In the genomic region with DNA sequence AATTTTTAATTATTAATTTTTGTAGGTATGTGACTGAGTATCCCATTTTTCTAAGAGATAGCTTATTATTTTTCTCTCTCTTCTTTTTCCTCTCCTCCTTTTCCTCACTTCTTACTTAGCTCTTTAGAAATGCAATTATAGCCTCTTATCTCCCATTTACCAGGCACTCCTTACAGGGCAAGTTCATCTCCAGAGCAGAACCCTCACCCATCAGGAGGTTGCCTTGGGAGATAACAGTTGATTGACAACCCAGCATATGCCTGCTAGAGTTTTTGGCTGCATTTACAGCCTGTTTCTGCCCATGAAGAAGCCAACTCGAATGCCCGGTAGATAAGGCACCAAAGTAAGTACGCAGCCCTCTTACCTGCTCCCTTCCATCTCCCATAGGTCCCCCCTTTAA, we compare ENCODE assay signal across 29 cellular contexts.
"Had no signal": no experiment of that assay in that cellular context is flagged by ENCODE, and none has a peak within 500 bp of the region (broad histone marks: within the 10 kb centered on the region; RNA-seq: fewer than 3 reads in every experiment).

No MANE protein-coding gene starts in this region.

- H3K4me3 Mint-ChIP-seq: natural killer cell; nephron; neural progenitor cell; stimulated activated effector memory CD8-positive, alpha-beta T cell treated with anti-CD3 and anti-CD28 coated beads, Interleukin-12 subunit alpha, Interleukin-12 subunit beta, amount 100 ng/mL, for 72 hours; stimulated activated naive B cell treated with anti-CD40 and anti-IgM and Interleukin-4, amounts not matched to agents 10 μg/mL and 1 μg/mL and 100 μg/mL, for 72 hours; stimulated activated naive CD8-positive, alpha-beta T cell treated with anti-CD3 and anti-CD28 coated beads, Interleukin-15, Interleukin-2, amounts not matched to agents 100 ng/mL and 50 ng/mL, for 24 hours had no signal

- H3K27ac ChIP-seq: neural progenitor cell, neutrophil, ovary, parathyroid adenoma, psoas muscle, right lobe of liver, sigmoid colon, stomach, thoracic aorta, thyroid gland, tibial nerve, upper lobe of left lung, vagina had no signal

- H3K4me3 ChIP-seq: neural progenitor cell, ovary, psoas muscle, right lobe of liver, sigmoid colon, stomach, thoracic aorta, thyroid gland, tibial nerve, upper lobe of left lung, vagina had no signal

- H3K4me1 ChIP-seq: neural progenitor cell, parathyroid adenoma, psoas muscle, right lobe of liver, sigmoid colon, stomach, thyroid gland, tibial nerve, upper lobe of left lung, vagina had no signal

- H3K36me3 Mint-ChIP-seq: neural progenitor cell; stimulated activated effector memory CD8-positive, alpha-beta T cell treated with anti-CD3 and anti-CD28 coated beads, Interleukin-12 subunit alpha, Interleukin-12 subunit beta, amount 100 ng/mL, for 72 hours; stimulated activated naive B cell treated with anti-CD40 and anti-IgM and Interleukin-4, amounts not matched to agents 10 μg/mL and 1 μg/mL and 100 μg/mL, for 72 hours had no signal

- H3K36me3 ChIP-seq: neural progenitor cell, neutrophil, ovary, right lobe of liver, sigmoid colon, stomach, thoracic aorta, thyroid gland, tibial nerve, upper lobe of left lung, vagina had no signal

- H3K27ac Mint-ChIP-seq: natural killer cell; nephron; neural progenitor cell; progenitor cell of endocrine pancreas; stimulated activated effector memory CD8-positive, alpha-beta T cell treated with anti-CD3 and anti-CD28 coated beads, Interleukin-12 subunit alpha, Interleukin-12 subunit beta, amount 100 ng/mL, for 72 hours; stimulated activated naive B cell treated with anti-CD40 and anti-IgM and Interleukin-4, amounts not matched to agents 10 μg/mL and 1 μg/mL and 100 μg/mL, for 72 hours; stimulated activated naive CD8-positive, alpha-beta T cell treated with anti-CD3 and anti-CD28 coated beads, Interleukin-15, Interleukin-2, amounts not matched to agents 100 ng/mL and 50 ng/mL, for 24 hours had no signal

- H3K9me3 Mint-ChIP-seq: nephron, neural progenitor cell had no signal

- H3K4me1 Mint-ChIP-seq: natural killer cell; neural progenitor cell; stimulated activated effector memory CD8-positive, alpha-beta T cell treated with anti-CD3 and anti-CD28 coated beads, Interleukin-12 subunit alpha, Interleukin-12 subunit beta, amount 100 ng/mL, for 72 hours; stimulated activated naive B cell treated with anti-CD40 and anti-IgM and Interleukin-4, amounts not matched to agents 10 μg/mL and 1 μg/mL and 100 μg/mL, for 72 hours had no signal

- H3K27me3 ChIP-seq: neural progenitor cell, neutrophil, ovary, right lobe of liver, sigmoid colon, stomach, thyroid gland, tibial nerve, upper lobe of left lung, vagina had no signal

- H3K9ac ChIP-seq: neural progenitor cell, parathyroid adenoma had no signal

- H2AFZ ChIP-seq: neural progenitor cell, parathyroid adenoma had no signal

- H3K4me2 ChIP-seq: neural progenitor cell had no signal

- H3K79me2 ChIP-seq: parathyroid adenoma had no signal

- DNase-seq: natural killer cell; nucleus accumbens; ovary; posterior cingulate gyrus; psoas muscle; right cardiac atrium; right lobe of liver; sigmoid colon; small intestine; stimulated activated CD4-positive, alpha-beta T cell treated with anti-CD3 and anti-CD28 coated beads, Interleukin-15, amount 100 ng/mL, for 24 hours; stimulated activated CD4-positive, alpha-beta T cell treated with anti-CD3 and anti-CD28 coated beads, Interleukin-2, amount 100 ng/mL, for 24 hours; stimulated activated CD4-positive, alpha-beta T cell treated with anti-CD3 and anti-CD28 coated beads, Interleukin-2, amount 100 ng/mL, for 48 hours; stimulated activated CD4-positive, alpha-beta T cell treated with anti-CD3 and anti-CD28 coated beads, Interleukin-4, amount 100 ng/mL, for 24 hours; stimulated activated naive B cell treated with anti-CD40 and anti-IgM and Interleukin-4, amounts not matched to agents 10 μg/mL and 1 μg/mL and 100 μg/mL, for 72 hours; stimulated activated naive CD4-positive, alpha-beta T cell treated with Interleukin-2 at 50 U/mL for 16 hours; stomach; thyroid gland; trophoblast cell; upper lobe of left lung had no signal

- H3K9me3 ChIP-seq: neutrophil, ovary, psoas muscle, right lobe of liver, sigmoid colon, thoracic aorta, thyroid gland, tibial nerve, upper lobe of left lung, vagina had no signal

- H3K27me3 Mint-ChIP-seq: progenitor cell of endocrine pancreas; stimulated activated naive B cell treated with anti-CD40 and anti-IgM and Interleukin-4, amounts not matched to agents 10 μg/mL and 1 μg/mL and 100 μg/mL, for 72 hours; stimulated activated naive CD8-positive, alpha-beta T cell treated with anti-CD3 and anti-CD28 coated beads, Interleukin-15, Interleukin-2, amounts not matched to agents 100 ng/mL and 50 ng/mL, for 24 hours had no signal
